ENCODE assay signal across 17 cellular contexts in genomic region chr19:6414793-6415591, GRCh38. TPM values are rescaled to one million over a fixed set of nuclear protein-coding genes. Genes with fewer than 3 reads are reported as not detected.
"Had no signal": no experiment of that assay in that cellular context is flagged by ENCODE, and none has a peak within 500 bp of the region (broad histone marks: within the 10 kb centered on the region; RNA-seq: fewer than 3 reads in every experiment).

No MANE protein-coding gene starts in this region.

- H3K27ac Mint-ChIP-seq: activated naive CD8-positive, alpha-beta T cell; activated T-helper 1 cell treated with anti-CD3 and anti-CD28 coated beads, Interleukin-12 subunit alpha, Interleukin-12 subunit beta, Interleukin-2, Interleukin-4 antibody, amounts not matched to agents 30 ng/mL and 10 ng/mL and 1 ng/mL, durations not matched to agents 14 hours and 24 hours and 36 hours had no signal

- H3K36me3 Mint-ChIP-seq: activated naive CD8-positive, alpha-beta T cell had no signal

- H3K79me2 ChIP-seq: parathyroid adenoma had no signal

- H3K27ac ChIP-seq: heart right ventricle, neutrophil, VCaP had no signal

- ATAC-seq: heart right ventricle; naive thymus-derived CD4-positive, alpha-beta T cell had no signal

- DNase-seq: activated CD4-positive, alpha-beta T cell treated with anti-CD3 and anti-CD28 coated beads, Interleukin-2, amount 50 U/mL, for 4 hours; activated gamma-delta T cell treated with Interleukin-2 at 50 U/mL for 16 hours; activated T-cell treated with anti-CD3 and anti-CD28 coated beads for 4 hours; effector CD8-positive, alpha-beta T cell; heart right ventricle; naive thymus-derived CD4-positive, alpha-beta T cell; stimulated activated naive CD4-positive, alpha-beta T cell treated with Interleukin-2 at 50 U/mL for 16 hours; T-helper 2 cell had no signal

- H3K9me3 ChIP-seq: esophagus muscularis mucosa, heart right ventricle, neutrophil, tibial nerve had no signal

- H3K4me3 Mint-ChIP-seq: activated naive CD8-positive, alpha-beta T cell; activated T-helper 1 cell treated with anti-CD3 and anti-CD28 coated beads, Interleukin-12 subunit alpha, Interleukin-12 subunit beta, Interleukin-2, Interleukin-4 antibody, amounts not matched to agents 30 ng/mL and 10 ng/mL and 1 ng/mL, durations not matched to agents 14 hours and 24 hours and 36 hours had no signal

- H3K4me3 ChIP-seq: esophagus muscularis mucosa, heart right ventricle, tibial nerve had no signal

- H3K27me3 Mint-ChIP-seq: activated naive CD8-positive, alpha-beta T cell; naive thymus-derived CD4-positive, alpha-beta T cell had no signal

- H3K4me1 Mint-ChIP-seq: naive thymus-derived CD4-positive, alpha-beta T cell had no signal

- H3K9me3 Mint-ChIP-seq: activated T-helper 1 cell treated with anti-CD3 and anti-CD28 coated beads, Interleukin-12 subunit alpha, Interleukin-12 subunit beta, Interleukin-2, Interleukin-4 antibody, amounts not matched to agents 30 ng/mL and 10 ng/mL and 1 ng/mL, durations not matched to agents 14 hours and 24 hours and 36 hours; naive thymus-derived CD4-positive, alpha-beta T cell had no signal

- H3K9ac ChIP-seq: parathyroid adenoma had no signal

- FAIRE-seq: endothelial cell of umbilical vein, urothelium cell line had no signal

- H3K27me3 ChIP-seq: esophagus muscularis mucosa, heart right ventricle, neutrophil, tibial nerve had no signal

RNA-seq across cellular contexts. Expression of gene SLC25A41, which starts 18.6 kb away (rescaled TPM):
- total RNA-seq: endothelial cell of umbilical vein had no signal
- polyA plus RNA-seq: naive thymus-derived CD4-positive, alpha-beta T cell had no signal
